ENCODE assay signal across 9 cellular contexts in genomic region chr6:139027620-139028182, GRCh38. TPM values are rescaled to one million over a fixed set of nuclear protein-coding genes. Genes with fewer than 3 reads are reported as not detected.
DNase-seq lines count a peak whose midpoint lies in the region; ATAC-seq and TF ChIP-seq lines count a peak whose summit lies in the region.
"Had no signal": no experiment of that assay in that cellular context is flagged by ENCODE, and none has a peak within 500 bp of the region (broad histone marks: within the 10 kb centered on the region; RNA-seq: fewer than 3 reads in every experiment).

No MANE protein-coding gene starts in this region.

- H3K36me3 ChIP-seq in HUES48 (ENCODE audit: control insufficient read depth, insufficient read depth, low read length) (no peaks in the 10 kb centered on the region; the same call in 1 of the 2 replicates), Peyer's patch (no peaks in the 10 kb centered on the region)

- H3K4me1 Mint-ChIP-seq in immature natural killer cell = peaks cover 17 to 24% of the 10 kb centered on the region in 2 donors

- no peak for TF ChIP-seq CTCF in Peyer's patch (IDR thresholded peaks at IDR 0.05)

- H3K9me3 Mint-ChIP-seq in immature natural killer cell = no peaks in the 10 kb centered on the region

- peak in 1 of 2 donors; percentile 51 for TF ChIP-seq POLR2A in Peyer's patch (IDR thresholded peaks at IDR 0.05)

- H3K4me3 ChIP-seq in GM08714 (ENCODE audit: low read length) (peak overlapping the region; percentile 82), HUES48 (ENCODE audit: low read depth, low read length) (peak overlapping the region; percentile 92), Peyer's patch (peak overlapping the region; percentile 49 to 93 (median 82))

- ATAC-seq in HG02588 (IDR thresholded peaks at IDR 0.05; ENCODE audit: unreplicated experiment) (no peak), GM21381 (IDR thresholded peaks at IDR 0.05; ENCODE audit: unreplicated experiment) (no peak)

- no peaks in the 10 kb centered on the region for H3K36me3 Mint-ChIP-seq in immature natural killer cell

- H3K4me1 ChIP-seq in HUES48 (ENCODE audit: control insufficient read depth, insufficient read depth, low read length) (peaks cover 37% of the 10 kb centered on the region), Peyer's patch (peaks cover 0 to 14% (median 4%) of the 10 kb centered on the region in 4 donors)

- H3K9me3 ChIP-seq in HUES48 (ENCODE audit: control insufficient read depth, insufficient read depth, low read length) (no peaks in the 10 kb centered on the region), Peyer's patch (no peaks in the 10 kb centered on the region)
- H3K9me3 ChIP-seq: body of pancreas had no signal

- H3K27ac Mint-ChIP-seq in immature natural killer cell = peak overlapping the region; percentile 79 to 94 (median 86)

- H3K27ac ChIP-seq in HUES48 (ENCODE audit: low read depth, low read length) (peak overlapping the region; percentile 92), Peyer's patch (peak overlapping the region; percentile 86 to 89 (median 88))

- peaks cover 0 to 8% (median 2%) of the 10 kb centered on the region in 3 donors for H3K27me3 Mint-ChIP-seq in immature natural killer cell (ENCODE audit: low read depth in 3 of 3)

- DNase-seq in Peyer's patch (peak; percentile 31 to 77 (median 53)), immature natural killer cell (peak in 2 of 3 donors; percentile 11 to 19)
- peak; percentile 43 for DNase-seq in activated naive CD8-positive, alpha-beta T cell treated with anti-CD3 and anti-CD28 coated beads, Interleukin-2, amount 50 U/mL, for 16 hours (ENCODE audit: low read depth, low spot score)
- peak; percentile 15 to 18 for DNase-seq in stimulated activated CD4-positive, alpha-beta T cell treated with anti-CD3 and anti-CD28 coated beads, Interleukin-1b, Interleukin-23, amount 100 ng/mL, for 4 hours (ENCODE audit: low read depth in 2 of 2)

- peak overlapping the region in 4 of 5 donors; percentile 92 to 98 (median 95) for H3K4me3 Mint-ChIP-seq in immature natural killer cell

- peak overlapping the region; percentile 90 for H3K9ac ChIP-seq in HUES48 (ENCODE audit: low read depth, low read length)

- H3K27me3 ChIP-seq in HUES48 (ENCODE audit: control insufficient read depth, insufficient read depth, low read length) (no peaks in the 10 kb centered on the region), Peyer's patch (no peaks in the 10 kb centered on the region)
- H3K27me3 ChIP-seq: body of pancreas had no signal

RNA-seq across cellular contexts. Expression of gene ABRACL, which starts 0.8 kb away (rescaled TPM):
- total RNA-seq in Peyer's patch = 10 to 100 TPM; 33.3 to 75.1 (median 42.5) TPM
- 100 to 1,000 TPM; 113 to 167 (median 153) TPM for polyA plus RNA-seq in immature natural killer cell

RNA-seq across cellular contexts. Expression of gene REPS1, which starts 39.6 kb away (rescaled TPM):
- total RNA-seq in Peyer's patch = 10 to 100 TPM; 26.8 to 90.4 (median 61.5) TPM
- 10 to 100 TPM; 14.3 to 25.6 (median 18.2) TPM for polyA plus RNA-seq in immature natural killer cell
